19 cellular contexts compared by ENCODE assay signal in the genomic region with DNA sequence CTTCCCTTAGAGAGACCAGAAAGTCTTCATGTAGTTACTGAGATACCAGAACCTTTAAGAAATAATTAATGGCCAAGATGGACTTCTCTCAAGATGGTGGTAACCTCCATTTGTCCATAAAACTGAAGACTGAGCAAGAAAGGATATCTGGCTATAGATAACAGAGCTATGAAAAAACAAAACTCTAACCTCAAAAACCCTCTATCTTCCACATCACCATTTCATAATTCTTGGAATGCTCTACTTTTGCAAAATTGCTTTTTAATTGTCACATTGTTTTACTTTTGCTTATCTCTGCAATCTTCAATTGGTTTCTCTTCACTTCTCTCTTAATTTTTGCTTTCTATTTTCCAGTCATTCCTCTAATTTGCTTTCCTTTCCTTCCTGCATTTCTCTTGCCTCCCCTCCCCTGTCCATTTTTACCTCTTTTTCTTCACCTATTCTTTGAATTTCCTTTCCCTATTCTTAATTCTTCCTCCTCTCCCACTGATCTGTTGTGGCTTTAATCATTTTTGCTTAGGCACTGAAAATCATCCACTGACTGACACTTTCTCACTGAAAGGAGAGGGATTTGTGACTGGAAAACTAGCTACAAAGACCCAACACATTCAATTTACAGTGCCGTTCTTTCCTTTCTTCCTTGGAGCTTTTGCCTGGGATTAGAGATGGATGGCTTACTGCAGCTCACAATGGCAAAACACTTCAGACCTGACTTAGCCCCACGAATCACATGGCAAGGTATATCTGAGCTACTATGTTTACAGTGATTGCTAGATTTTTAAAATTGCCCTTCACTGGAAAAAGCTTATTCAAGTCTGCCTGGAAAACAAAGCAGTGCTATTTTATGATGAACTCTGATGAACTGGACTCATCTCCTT.
DNase-seq lines count a peak whose midpoint lies in the region; ATAC-seq and TF ChIP-seq lines count a peak whose summit lies in the region.
"Had no signal": no experiment of that assay in that cellular context is flagged by ENCODE, and none has a peak within 500 bp of the region (broad histone marks: within the 10 kb centered on the region; RNA-seq: fewer than 3 reads in every experiment).

No MANE protein-coding gene starts in this region.

- H3K4me3 ChIP-seq in BLaER1: no peak overlapping the region
- H3K4me3 ChIP-seq: ascending aorta, colonic mucosa, ovary, suprapubic skin had no signal

- H2BK5ac ChIP-seq in H9 (ENCODE audit: insufficient read length, low read length): no peak overlapping the region

- no peak for TF ChIP-seq CTCF in H9 (conservative IDR thresholded peaks at IDR 0.05)
- TF ChIP-seq CTCF in GM13976 (IDR thresholded peaks at IDR 0.05; ENCODE audit: borderline replicate concordance, control extremely low read depth, extremely low read depth, insufficient read depth, missing control alignments): no peak

- H2AFZ ChIP-seq in H9 (ENCODE audit: low read length): no peak overlapping the region

- no peak overlapping the region for H2BK120ac ChIP-seq in H9 (ENCODE audit: low read depth, low read length, poor library complexity, severe bottlenecking)

- no peaks in the 10 kb centered on the region for H3K79me2 ChIP-seq in H9 (ENCODE audit: insufficient read depth, low read length)

- ATAC-seq in T-helper 17 cell: no peak
- ATAC-seq: WTC11 had no signal

- H3K56ac ChIP-seq in H9 (ENCODE audit: insufficient read length, low read depth, low read length): no peak overlapping the region

- H3K4me1 Mint-ChIP-seq in H9: peaks cover 0 to 4% of the 10 kb centered on the region in 2 experiments; a peak in 2 of 4 replicates
- peaks cover 10% of the 10 kb centered on the region for H3K4me1 Mint-ChIP-seq in T-helper 17 cell
- peaks cover 21 to 26% of the 10 kb centered on the region in 2 donors for H3K4me1 Mint-ChIP-seq in immature natural killer cell
- H3K4me1 Mint-ChIP-seq: WTC11 had no signal

- H3K27ac Mint-ChIP-seq in H9 (peak overlapping the region in 2 of 3 experiments; percentile 49 to 59; a peak in 2 of 7 replicates), T-helper 17 cell (peak overlapping the region; percentile 69), immature natural killer cell (peak overlapping the region in 4 of 6 donors; percentile 37 to 82 (median 61))
- H3K27ac Mint-ChIP-seq: WTC11 had no signal

- no peaks in the 10 kb centered on the region for H3K9me3 ChIP-seq in BLaER1
- H3K9me3 ChIP-seq in H9 (ENCODE audit: control insufficient read depth, low read depth, low read length): no peaks in the 10 kb centered on the region
- no peaks in the 10 kb centered on the region for H3K9me3 ChIP-seq in T-helper 17 cell (ENCODE audit: control insufficient read depth, low read length, poor library complexity, severe bottlenecking)
- H3K9me3 ChIP-seq: ascending aorta, colonic mucosa, ovary, suprapubic skin had no signal

- no peak overlapping the region for H3K4ac ChIP-seq in H9 (ENCODE audit: low read depth, low read length)

- no peak overlapping the region for H2BK20ac ChIP-seq in H9 (ENCODE audit: low read depth, low read length, poor library complexity, severe bottlenecking)

- no peak overlapping the region for H2BK12ac ChIP-seq in H9 (ENCODE audit: insufficient read length, low read depth, low read length)

- H4K20me1 ChIP-seq in BLaER1 (no peaks in the 10 kb centered on the region), H9 (ENCODE audit: control insufficient read depth, insufficient read depth, insufficient read length) (no peaks in the 10 kb centered on the region)

- H3K27me3 Mint-ChIP-seq in H9 (ENCODE audit: low read depth): no peaks in the 10 kb centered on the region
- no peaks in the 10 kb centered on the region for H3K27me3 Mint-ChIP-seq in T-helper 17 cell
- peaks cover 0 to 2% (median 0%) of the 10 kb centered on the region in 3 donors for H3K27me3 Mint-ChIP-seq in immature natural killer cell (ENCODE audit: low read depth in 3 of 3)

- no peaks in the 10 kb centered on the region for H3K36me3 ChIP-seq in BLaER1
- H3K36me3 ChIP-seq: colonic mucosa, ovary, suprapubic skin had no signal

- DNase-seq in H9: no peak
- DNase-seq in T-helper 17 cell: no peak
- DNase-seq in immature natural killer cell: no peak
- DNase-seq in Kasumi-1 (lab: John Stamatoyannopoulos, UW): no peak
- no peak for DNase-seq in GM13976 (ENCODE audit: low spot score)
- DNase-seq in NCI-H774 (lab: John Stamatoyannopoulos, UW): no peak
- no peak for DNase-seq in NCI-H526 treated with DMSO at 0.1 percent for 48 hours (lab: John Stamatoyannopoulos, UW)
- DNase-seq: colonic mucosa; COR-L47; hypothalamus; NCI-H2081; NCI-H748 treated with DMSO at 0.1 percent for 48 hours; ovary; stimulated activated CD4-positive, alpha-beta T cell treated with anti-CD3 and anti-CD28 coated beads, Interleukin-4, amount 100 ng/mL, for 24 hours; SW 1271 had no signal

- H3K18ac ChIP-seq in H9 (ENCODE audit: insufficient read length, low read depth, low read length): no peak overlapping the region

- no CpG with 5 or more reads among the region's 2 CpGs for WGBS in H9 (ENCODE audit: extremely low coverage, insufficient read length, low lambda C conversion rate)

- H3K36me3 Mint-ChIP-seq in H9 (ENCODE audit: insufficient read depth in 1 of 3, low read depth in 3 of 3): no peaks in the 10 kb centered on the region
- H3K36me3 Mint-ChIP-seq in T-helper 17 cell (ENCODE audit: low read depth): peaks cover 8% of the 10 kb centered on the region
- peaks cover 0 to 18% (median 15%) of the 10 kb centered on the region in 3 donors for H3K36me3 Mint-ChIP-seq in immature natural killer cell
- H3K36me3 Mint-ChIP-seq: WTC11 had no signal

- H2AK5ac ChIP-seq in H9 (ENCODE audit: insufficient read length, low read length): no peak overlapping the region

- no peaks in the 10 kb centered on the region for H3K23me2 ChIP-seq in H9 (ENCODE audit: insufficient read length, low read depth, low read length, poor library complexity, severe bottlenecking)

- H3K9ac ChIP-seq in BLaER1 (no peak overlapping the region; the same call in 1 of the 2 replicates), H9 (ENCODE audit: extremely low read depth, insufficient read length, low read length) (no peak overlapping the region)

- H3K27ac ChIP-seq in BLaER1 (peak overlapping the region; percentile 15; the same call in 1 of the 2 replicates), H9 (ENCODE audit: insufficient read length, low read depth, low read length) (no peak overlapping the region)
- H3K27ac ChIP-seq: ascending aorta, colonic mucosa, ovary, suprapubic skin had no signal

- no peaks in the 10 kb centered on the region for H3K79me1 ChIP-seq in H9 (ENCODE audit: insufficient read depth, low read depth, low read length, poor library complexity, severe bottlenecking)

- H3T11ph ChIP-seq in H9 (ENCODE audit: low read length): no peak overlapping the region

- no peak overlapping the region for H4K91ac ChIP-seq in H9 (ENCODE audit: insufficient read length, low read depth, low read length)

- no peak overlapping the region for H3K23ac ChIP-seq in H9 (ENCODE audit: insufficient read length, low read depth, low read length)

- no peak overlapping the region for H4K8ac ChIP-seq in H9 (replicated peaks; ENCODE audit: insufficient read length, low read depth, low read length)

- H3K4me1 ChIP-seq in BLaER1: peaks cover 25% of the 10 kb centered on the region
- H3K4me1 ChIP-seq in H9 (ENCODE audit: insufficient read depth, low read length): no peaks in the 10 kb centered on the region
- H3K4me1 ChIP-seq: ascending aorta, colonic mucosa had no signal

- H3K4me3 Mint-ChIP-seq in H9: no peak overlapping the region
- no peak overlapping the region for H3K4me3 Mint-ChIP-seq in T-helper 17 cell
- peak overlapping the region; percentile 42 to 74 (median 70) for H3K4me3 Mint-ChIP-seq in immature natural killer cell
- H3K4me3 Mint-ChIP-seq: WTC11 had no signal

- H4K5ac ChIP-seq in H9 (ENCODE audit: insufficient read length, low read depth, low read length): no peak overlapping the region

- no peak overlapping the region for H3K14ac ChIP-seq in H9 (ENCODE audit: insufficient read depth, low read length)

- H3K27me3 ChIP-seq in BLaER1 (no peaks in the 10 kb centered on the region), H9 (ENCODE audit: insufficient read depth, low read length) (no peaks in the 10 kb centered on the region)
- H3K27me3 ChIP-seq: ascending aorta, colonic mucosa, ovary, suprapubic skin had no signal

- H3K4me2 ChIP-seq in BLaER1 (peak overlapping the region; percentile 62), H9 (ENCODE audit: insufficient read depth, insufficient read length, low read length) (no peak overlapping the region)

- in situ Hi-C loops in GM13976 (cut with MboI; ENCODE audit: low sequenced_read_pairs, unreplicated experiment): no loop called here

- H3K9me3 Mint-ChIP-seq in H9: no peaks in the 10 kb centered on the region
- peaks cover 0 to 2% (median 0%) of the 10 kb centered on the region in 6 donors for H3K9me3 Mint-ChIP-seq in immature natural killer cell

- H2BK15ac ChIP-seq in H9 (ENCODE audit: low read depth, low read length): no peak overlapping the region

Comparison
In these comparisons a context has a peak if more than half of its experiments do, and no peak if none do; other contexts are left out.
1. H3K4me3 Mint-ChIP-seq: peak in immature natural killer cell (5 of 5); none in H9 (0 of 2) and T-helper 17 cell (single experiment).
2. Peak in every context shown above with its lines, with median percentiles within 50 percentile points of each other: H3K27ac Mint-ChIP-seq.